In genomic region chr2:169897834-169898233, GRCh38 we compare ENCODE assay signal across 24 cellular contexts.
DNase-seq lines count a peak whose midpoint lies in the region; ATAC-seq and TF ChIP-seq lines count a peak whose summit lies in the region.
"Had no signal": no experiment of that assay in that cellular context is flagged by ENCODE, and none has a peak within 500 bp of the region (broad histone marks: within the 10 kb centered on the region; RNA-seq: fewer than 3 reads in every experiment).

No MANE protein-coding gene starts in this region.

- H3K27ac ChIP-seq in right atrium auricular region (no peak overlapping the region), GM23338 (ENCODE audit: low read depth) (peak overlapping the region; percentile 15; the same call in 1 of the 2 replicates), psoas muscle (peak overlapping the region; percentile 60), tibial artery (no peak overlapping the region)
- H3K27ac ChIP-seq: 22Rv1; A549; BLaER1 treated with 17β-estradiol and CSF1 and Interleukin-3, amounts not matched to agents 10 nM and 100 nM; C4-2B had no signal

- TF ChIP-seq CTCF in right atrium auricular region (IDR thresholded peaks at IDR 0.05) (no peak), GM23338 (conservative IDR thresholded peaks at IDR 0.05; ENCODE audit: low read depth in 2 of 2) (no peak), epithelial cell of esophagus (IDR thresholded peaks at IDR 0.05; ENCODE audit: insufficient read depth, low read depth, low read length, missing control alignments) (no peak), psoas muscle (IDR thresholded peaks at IDR 0.05) (no peak), tibial artery (IDR thresholded peaks at IDR 0.05) (no peak)

- H3K27me3 ChIP-seq in right atrium auricular region (no peaks in the 10 kb centered on the region), GM23338 (ENCODE audit: insufficient read depth) (no peaks in the 10 kb centered on the region), psoas muscle (ENCODE audit: insufficient read depth in 3 of 3, low read length in 2 of 3) (no peaks in the 10 kb centered on the region), tibial artery (no peaks in the 10 kb centered on the region)
- H3K27me3 ChIP-seq: BLaER1 treated with 17β-estradiol and CSF1 and Interleukin-3, amounts not matched to agents 10 nM and 100 nM had no signal

- no peak overlapping the region for H2AFZ ChIP-seq in GM23338

- intact Hi-C loops in Right ventricle myocardium superior (cut with DNase I): no loop called here
- intact Hi-C loops in psoas muscle (cut with DNase I): no loop called here
- intact Hi-C loops in tibial artery (cut with DNase I; ENCODE audit: low total_unique reads): no loop called here

- ATAC-seq in Right ventricle myocardium superior (ENCODE audit: poor library complexity) (peak; percentile 22), GM23338 (no peak), psoas muscle (peak; percentile 43 to 86 (median 64))
- ATAC-seq: A549; CD8-positive, alpha-beta T cell; GM12878 had no signal

- H3K4me1 Mint-ChIP-seq in GM23338: peaks cover 6% of the 10 kb centered on the region; the same call in 2 of the 3 replicates
- H3K4me1 Mint-ChIP-seq: B cell had no signal

- no peak overlapping the region for H3K27ac Mint-ChIP-seq in GM23338
- H3K27ac Mint-ChIP-seq: B cell; CD4-positive, alpha-beta T cell; CD8-positive, alpha-beta T cell had no signal

- H3K4me1 ChIP-seq in right atrium auricular region (no peaks in the 10 kb centered on the region), GM23338 (ENCODE audit: insufficient read depth) (0 out of 2 replicates have a peak, but pooled peaks cover 5% of the 10 kb centered on the region), psoas muscle (peaks cover 34% of the 10 kb centered on the region), tibial artery (peaks cover 0 to 10% (median under 1%) of the 10 kb centered on the region in 4 donors)
- H3K4me1 ChIP-seq: Caco-2 had no signal

- no peaks in the 10 kb centered on the region for H3K79me2 ChIP-seq in GM23338 (replicated peaks; ENCODE audit: insufficient read depth)

- H3F3A ChIP-seq in GM23338 (replicated peaks; ENCODE audit: low read depth): no peaks in the 10 kb centered on the region

- no peak for DNase-seq in Right ventricle myocardium superior
- no peak for DNase-seq in right atrium auricular region (ENCODE audit: low spot score)
- no peak for DNase-seq in GM23338 (ENCODE audit: low spot score)
- peak; percentile 18 for DNase-seq in epithelial cell of esophagus (ENCODE audit: low read depth)
- no peak for DNase-seq in psoas muscle
- no peak for DNase-seq in tibial artery
- no peak for DNase-seq in activated T-cell treated with anti-CD3 and anti-CD28 coated beads for 4 hours
- no peak for DNase-seq in HPDE6-E6E7 (ENCODE audit: extremely low spot score)
- DNase-seq: AML-193; Caco-2; Calu3; CD4-positive, alpha-beta T cell; CD8-positive, alpha-beta T cell; DMS53; DMS79; DND-41; EL; GDM1 had no signal

- no peak overlapping the region for H3K4me2 ChIP-seq in GM23338
- H3K4me2 ChIP-seq: A549; BLaER1 treated with 17β-estradiol and CSF1 and Interleukin-3, amounts not matched to agents 10 nM and 100 nM had no signal

- H3K4me3 Mint-ChIP-seq in GM23338: no peak overlapping the region
- H3K4me3 Mint-ChIP-seq: B cell; CD4-positive, alpha-beta T cell; CD8-positive, alpha-beta T cell had no signal

- no peaks in the 10 kb centered on the region for H3K27me3 Mint-ChIP-seq in GM23338 (ENCODE audit: insufficient read depth, low read depth, poor library complexity)
- H3K27me3 Mint-ChIP-seq: B cell; CD4-positive, alpha-beta T cell had no signal

- H4K20me1 ChIP-seq in GM23338 (replicated peaks; ENCODE audit: insufficient read depth): no peaks in the 10 kb centered on the region
- H4K20me1 ChIP-seq: BLaER1 treated with 17β-estradiol and CSF1 and Interleukin-3, amounts not matched to agents 10 nM and 100 nM had no signal

- H3K4me3 ChIP-seq in right atrium auricular region: no peak overlapping the region
- H3K4me3 ChIP-seq in GM23338: no peak overlapping the region
- no peak overlapping the region for H3K4me3 ChIP-seq in epithelial cell of esophagus (ENCODE audit: low read length)
- H3K4me3 ChIP-seq in psoas muscle: no peak overlapping the region
- H3K4me3 ChIP-seq in tibial artery: no peak overlapping the region
- H3K4me3 ChIP-seq: A549; BLaER1 treated with 17β-estradiol and CSF1 and Interleukin-3, amounts not matched to agents 10 nM and 100 nM; GM12878 had no signal

- no peaks in the 10 kb centered on the region for H3K9me2 ChIP-seq in GM23338 (ENCODE audit: insufficient read depth)

- H3K36me3 ChIP-seq in right atrium auricular region: peaks cover 10% of the 10 kb centered on the region
- no peaks in the 10 kb centered on the region for H3K36me3 ChIP-seq in GM23338 (ENCODE audit: insufficient read depth)
- peaks cover 0 to 20% of the 10 kb centered on the region in 2 donors for H3K36me3 ChIP-seq in psoas muscle (ENCODE audit: insufficient read depth in 1 of 2, low read depth in 1 of 2)
- H3K36me3 ChIP-seq in tibial artery: peaks cover 27 to 49% (median 32%) of the 10 kb centered on the region in 3 donors

- H3K9me3 ChIP-seq in right atrium auricular region: no peaks in the 10 kb centered on the region
- no peaks in the 10 kb centered on the region for H3K9me3 ChIP-seq in psoas muscle
- H3K9me3 ChIP-seq in tibial artery: no peaks in the 10 kb centered on the region
- H3K9me3 ChIP-seq: A549, Caco-2 had no signal

- H3K36me3 Mint-ChIP-seq in GM23338 (ENCODE audit: low read depth): no peaks in the 10 kb centered on the region

- H3K9me3 Mint-ChIP-seq in GM23338: no peaks in the 10 kb centered on the region
- H3K9me3 Mint-ChIP-seq: CD4-positive, alpha-beta T cell; CD8-positive, alpha-beta T cell had no signal

TF ChIP-seq in GM23338, 12 proteins besides CTCF, POLR2A, EP300 and RAD21 (continues in another document):
- TF ChIP-seq ZNF462 (CRISPR knock-in tag; IDR thresholded peaks at IDR 0.05): no peak
- TF ChIP-seq NANOG (IDR thresholded peaks at IDR 0.05; ENCODE audit: borderline replicate concordance): no peak
- no peak for TF ChIP-seq STAT1 (IDR thresholded peaks at IDR 0.05; ENCODE audit: unreplicated experiment)
- no peak for TF ChIP-seq POLR2AphosphoS5 (IDR thresholded peaks at IDR 0.05; ENCODE audit: low read depth)
- no peak for TF ChIP-seq EZH2phosphoT487 (IDR thresholded peaks at IDR 0.05; ENCODE audit: unreplicated experiment)

Comparison
In these comparisons a context has a peak if more than half of its experiments do, and no peak if none do; other contexts are left out.
1. H3K27ac ChIP-seq: peak in GM23338 (single experiment) and psoas muscle (single experiment); none in right atrium auricular region (0 of 2) and tibial artery (0 of 2).